ENCODE assay signal across 23 cellular contexts in the genomic region with DNA sequence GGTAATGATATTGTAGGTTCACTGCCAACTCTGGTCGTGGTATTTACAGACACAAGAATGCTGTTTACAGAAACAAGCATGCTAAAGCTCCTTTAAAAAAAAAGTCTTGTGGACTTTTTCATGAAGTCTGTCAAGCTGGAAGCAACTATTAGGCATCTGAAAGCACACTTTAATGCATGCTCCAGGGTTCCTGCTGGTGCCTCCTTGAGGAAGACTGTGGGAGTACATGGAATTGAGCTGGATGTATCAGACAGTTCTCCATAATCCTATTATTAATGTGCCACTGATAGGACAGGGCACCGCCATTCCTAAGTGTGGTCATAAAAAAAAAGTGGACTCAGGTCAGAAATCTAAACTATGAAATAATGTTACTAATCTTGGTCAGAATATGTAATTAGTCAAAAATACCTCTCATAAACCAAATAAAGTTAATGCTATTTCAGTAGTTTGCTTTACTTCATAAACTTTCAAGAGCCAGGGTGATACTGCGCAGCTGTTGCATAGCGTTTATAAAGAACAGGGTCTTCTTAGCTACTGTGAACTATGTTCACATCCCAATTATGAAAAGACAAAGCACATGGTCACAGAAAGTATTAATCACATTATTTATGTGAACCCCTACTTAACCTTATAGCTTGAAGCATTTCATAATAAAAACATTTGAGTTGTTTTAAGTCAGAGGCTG.
DNase-seq lines count a peak whose midpoint lies in the region; ATAC-seq and TF ChIP-seq lines count a peak whose summit lies in the region.
"Had no signal": no experiment of that assay in that cellular context is flagged by ENCODE, and none has a peak within 500 bp of the region (broad histone marks: within the 10 kb centered on the region; RNA-seq: fewer than 3 reads in every experiment).

No MANE protein-coding gene starts in this region.

- H3K27ac ChIP-seq in AG04450 (ENCODE audit: low read depth, low read length): no peak overlapping the region
- H3K27ac ChIP-seq in upper lobe of right lung: no peak overlapping the region
- no peak overlapping the region for H3K27ac ChIP-seq in heart right ventricle
- H3K27ac ChIP-seq: hepatocyte had no signal

- H3K4me3 ChIP-seq in AG04450 (ENCODE audit: low read depth, low read length) (no peak overlapping the region), choroid plexus epithelial cell (ENCODE audit: low read depth, low read length) (no peak overlapping the region), upper lobe of right lung (no peak overlapping the region), heart right ventricle (no peak overlapping the region)
- H3K4me3 ChIP-seq: hepatocyte had no signal

- ATAC-seq in HG03354 (IDR thresholded peaks at IDR 0.05; ENCODE audit: poor library complexity, severe bottlenecking, unreplicated experiment) (no peak), upper lobe of right lung (no peak), heart right ventricle (no peak)
- ATAC-seq: activated T-helper 17 cell treated with anti-CD3 and anti-CD28 coated beads, Interleukin-2, amount 50 U/mL, for 72 hours; right cardiac atrium; T-cell had no signal

- 80 to 81% methylated on average over 4 of the region's 4 CpGs for WGBS in heart right ventricle, 2 donors

- no peaks in the 10 kb centered on the region for H3K9me3 ChIP-seq in AG04450 (ENCODE audit: control insufficient read depth, insufficient read depth, low read length)
- no peaks in the 10 kb centered on the region for H3K9me3 ChIP-seq in upper lobe of right lung
- H3K9me3 ChIP-seq in heart right ventricle: no peaks in the 10 kb centered on the region

- intact Hi-C loops in upper lobe of right lung (cut with DNase I) (no loop called here), heart right ventricle (cut with DNase I) (no loop called here)

- DNase-seq in AG04450 (ENCODE audit: low read depth, low spot score): no peak
- peak; percentile 2 for DNase-seq in HuH-7 (ENCODE audit: low spot score)
- no peak for DNase-seq in choroid plexus epithelial cell (ENCODE audit: low read depth)
- DNase-seq in left kidney (ENCODE audit: low read depth, low spot score): peak; percentile 52
- DNase-seq in upper lobe of right lung: no peak
- no peak for DNase-seq in Ammon's horn (ENCODE audit: low spot score)
- DNase-seq in heart right ventricle: no peak
- DNase-seq: activated CD4-positive, alpha-beta T cell treated with anti-CD3 and anti-CD28 coated beads, Interleukin-2, amount 10 ng/mL, durations not matched to agents 7 days and 5 days; activated naive CD8-positive, alpha-beta T cell treated with anti-CD3 and anti-CD28 coated beads, Interleukin-2, amount 10 ng/mL, durations not matched to agents 7 days and 5 days; CD4-positive, alpha-beta T cell; foreskin fibroblast; islet precursor cell; naive B cell; NCI-H146; NCI-H2171; NCI-H526; right cardiac atrium; SHP77; substantia nigra; T-cell had no signal

- TF ChIP-seq CTCF in AG04450 (IDR thresholded peaks at IDR 0.05; ENCODE audit: low read depth, low read length) (0 out of 2 replicates have a peak, but pooled peaks have one; percentile 27), choroid plexus epithelial cell (conservative IDR thresholded peaks at IDR 0.05; ENCODE audit: low read depth, low read length) (peak; percentile 24), upper lobe of right lung (IDR thresholded peaks at IDR 0.05) (no peak), heart right ventricle (IDR thresholded peaks at IDR 0.05) (no peak)

- H3K27me3 ChIP-seq in AG04450 (ENCODE audit: control insufficient read depth, insufficient read depth, low read length) (no peaks in the 10 kb centered on the region), upper lobe of right lung (no peaks in the 10 kb centered on the region), heart right ventricle (no peaks in the 10 kb centered on the region)
- H3K27me3 ChIP-seq: hepatocyte had no signal

- POLR2A ChIA-PET in AG04450 (lab: Yijun Ruan, JAX): no interaction called here

- no peaks in the 10 kb centered on the region for H3K4me1 ChIP-seq in upper lobe of right lung
- no peaks in the 10 kb centered on the region for H3K4me1 ChIP-seq in heart right ventricle

- no peaks in the 10 kb centered on the region for H3K36me3 ChIP-seq in upper lobe of right lung
- H3K36me3 ChIP-seq in heart right ventricle: no peaks in the 10 kb centered on the region

- CTCF ChIA-PET in AG04450 (lab: Charles Lee): interaction anchor here (1.0 to 1.7 kb wide), 5 partner anchors 9 to 575 kb away, joined by 3 to 6 read pairs (median 4); no protein-coding TSS in a partner anchor

Comparison
In these comparisons a context has a peak if more than half of its experiments do, and no peak if none do; other contexts are left out.
1. DNase-seq: peak in HuH-7 (single experiment) and left kidney (single experiment); none in AG04450 (single experiment), choroid plexus epithelial cell (single experiment), upper lobe of right lung (single experiment), Ammon's horn (single experiment) and heart right ventricle (0 of 2).
2. CTCF ChIP-seq: peak in AG04450 (single experiment) and choroid plexus epithelial cell (single experiment); none in upper lobe of right lung (single experiment) and heart right ventricle (0 of 9).